In the genomic region with DNA sequence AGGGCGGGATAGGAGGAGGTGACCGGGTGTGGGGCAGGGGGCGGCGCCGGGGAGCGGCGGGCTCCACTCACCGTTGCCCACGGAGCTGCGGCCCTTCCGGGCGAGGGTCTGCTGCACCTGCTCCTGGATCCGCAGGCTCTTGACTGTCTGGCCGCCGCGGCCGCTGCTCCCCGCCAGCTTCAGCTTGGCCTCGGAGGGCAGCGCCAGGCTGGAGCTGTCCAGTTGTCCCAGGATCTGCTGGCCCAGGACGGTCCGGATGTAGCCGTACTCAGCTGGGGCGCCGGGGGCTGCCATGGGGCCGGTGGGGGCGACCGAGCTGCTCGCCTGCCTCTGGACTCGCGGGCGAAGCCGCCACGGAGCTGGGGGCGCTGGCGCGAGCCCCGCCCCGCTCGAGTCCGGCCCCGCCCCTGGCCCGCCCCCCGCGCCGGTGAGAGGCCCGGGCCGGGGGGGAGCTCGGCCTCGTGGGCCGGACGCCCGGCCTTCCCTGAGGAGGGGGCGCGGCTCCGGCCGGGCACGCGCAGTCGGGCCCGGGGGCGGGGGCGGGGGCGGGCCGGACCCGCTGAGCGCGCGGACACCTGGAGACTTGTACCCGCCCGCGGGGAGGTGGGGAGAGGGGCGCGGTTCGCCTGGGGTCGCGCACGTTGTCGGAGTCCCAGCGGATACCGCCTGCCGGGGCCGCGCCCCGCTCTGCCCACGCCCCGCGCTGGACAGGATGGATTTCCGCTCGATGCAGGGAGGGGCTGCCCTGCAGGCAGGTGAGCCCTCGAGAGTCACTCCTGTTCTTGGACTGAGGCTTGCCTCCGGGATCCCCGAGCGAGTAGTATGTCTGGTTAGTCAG, we compare ENCODE assay signal across 8 cellular contexts. TPM values are rescaled to one million over a fixed set of nuclear protein-coding genes. Genes with fewer than 3 reads are reported as not detected.
DNase-seq lines count a peak whose midpoint lies in the region; ATAC-seq and TF ChIP-seq lines count a peak whose summit lies in the region.

A gene (minus strand): TSS at position 340 of the 838 bp plus-strand sequence. CDS start 46 bp downstream, at position 294.

- H3K27me3 Mint-ChIP-seq in activated naive CD8-positive, alpha-beta T cell treated with anti-CD3 and anti-CD28 coated beads for 36 hours, result peaks cover 74% of the 10 kb centered on the region

- H3K4me3 ChIP-seq in right atrium auricular region (peak within 1 kb of the TSS; percentile 72 to 85), parathyroid adenoma (ENCODE audit: low read depth, low read length) (peak within 1 kb of the TSS; percentile 81)

- H3K9me3 ChIP-seq in right atrium auricular region (no peaks in the 10 kb centered on the region), parathyroid adenoma (ENCODE audit: control insufficient read depth, low read length) (no peaks in the 10 kb centered on the region)

- peak within 1 kb of the TSS; percentile 73 for H3K4me3 Mint-ChIP-seq in activated naive CD8-positive, alpha-beta T cell treated with anti-CD3 and anti-CD28 coated beads for 36 hours

- H3K27ac ChIP-seq in right atrium auricular region (peak within 1 kb of the TSS; percentile 78 to 79), parathyroid adenoma (peak within 1 kb of the TSS; percentile 79)

- H3K27me3 ChIP-seq in right atrium auricular region (no peaks in the 10 kb centered on the region), parathyroid adenoma (ENCODE audit: control insufficient read depth, insufficient read depth, low read length) (no peaks in the 10 kb centered on the region)

- H3K36me3 ChIP-seq in right atrium auricular region (no peaks in the 10 kb centered on the region), parathyroid adenoma (ENCODE audit: control insufficient read depth, insufficient read depth, low read length) (no peaks in the 10 kb centered on the region)

- no peak within 1 kb of the TSS for H3K9ac ChIP-seq in parathyroid adenoma

- H3K9me3 Mint-ChIP-seq in activated naive CD8-positive, alpha-beta T cell treated with anti-CD3 and anti-CD28 coated beads for 36 hours, result no peaks in the 10 kb centered on the region

- no peak within 1 kb of the TSS for H3K27ac Mint-ChIP-seq in activated naive CD8-positive, alpha-beta T cell treated with anti-CD3 and anti-CD28 coated beads for 36 hours

- peaks cover 17% of the 10 kb centered on the region for H3K4me1 Mint-ChIP-seq in activated naive CD8-positive, alpha-beta T cell treated with anti-CD3 and anti-CD28 coated beads for 36 hours

- DNase-seq in NOMO-1 treated with DMSO at 0.1 percent for 48 hours (lab: John Stamatoyannopoulos, UW; ENCODE audit: unreplicated experiment) (peak; percentile 13), NOMO-1 treated with dmso at 0.1 percent for 144 hours (lab: John Stamatoyannopoulos, UW; ENCODE audit: unreplicated experiment) (no peak), NCI-H510A (lab: John Stamatoyannopoulos, UW) (peak; percentile 87), right atrium auricular region (ENCODE audit: low spot score) (no peak)
- peak; percentile 27 for DNase-seq in activated naive CD8-positive, alpha-beta T cell treated with anti-CD3 and anti-CD28 coated beads for 36 hours

- peak within 1 kb of the TSS; percentile 89 for H2AFZ ChIP-seq in parathyroid adenoma

- H3K79me2 ChIP-seq in parathyroid adenoma, result no peaks in the 10 kb centered on the region

- peak; percentile 52 for ATAC-seq in HG02943 (IDR thresholded peaks at IDR 0.05; ENCODE audit: low read depth, unreplicated experiment)
- ATAC-seq in HG02973 (IDR thresholded peaks at IDR 0.05; ENCODE audit: unreplicated experiment), result no peak

- H3K36me3 Mint-ChIP-seq in activated naive CD8-positive, alpha-beta T cell treated with anti-CD3 and anti-CD28 coated beads for 36 hours, result no peaks in the 10 kb centered on the region

- no peak for TF ChIP-seq CTCF in right atrium auricular region (IDR thresholded peaks at IDR 0.05)
- TF ChIP-seq CTCF in parathyroid adenoma (IDR thresholded peaks at IDR 0.05), result no peak

- peak within 1 kb of the TSS; percentile 77 for H3K4me2 ChIP-seq in parathyroid adenoma (ENCODE audit: low read length)

- peaks cover 0 to 19% of the 10 kb centered on the region in 2 donors for H3K4me1 ChIP-seq in right atrium auricular region
- peaks cover 22% of the 10 kb centered on the region for H3K4me1 ChIP-seq in parathyroid adenoma

RNA-seq across cellular contexts. Expression of the gene that starts here (rescaled TPM):
- total RNA-seq in activated naive CD8-positive, alpha-beta T cell treated with anti-CD3 and anti-CD28 coated beads for 36 hours, result under 1 TPM; 0.18 to 0.60 TPM
- 100 to 1,000 TPM; 195 to 271 TPM for total RNA-seq in right atrium auricular region

Comparison
In these comparisons a context has a peak if more than half of its experiments do, and no peak if none do; other contexts are left out.
1. RNA of the gene that starts here (total RNA-seq): 195 to 271 TPM in right atrium auricular region; 0.18 to 0.60 TPM in activated naive CD8-positive, alpha-beta T cell treated with anti-CD3 and anti-CD28 coated beads for 36 hours; every median in the first group is over 100 times any median in the second.
2. DNase-seq: peak in NOMO-1 treated with DMSO at 0.1 percent for 48 hours (single experiment) and NCI-H510A (single experiment); none in NOMO-1 treated with dmso at 0.1 percent for 144 hours (single experiment) and right atrium auricular region (single experiment).
3. Peak in DNase-seq in activated naive CD8-positive, alpha-beta T cell treated with anti-CD3 and anti-CD28 coated beads for 36 hours; RNA of the gene not detected or under 1 TPM.